8 cellular contexts compared by ENCODE assay signal in genomic region chr5:52788505-52788821, GRCh38. TPM values are rescaled to one million over a fixed set of nuclear protein-coding genes. Genes with fewer than 3 reads are reported as not detected.
DNase-seq lines count a peak whose midpoint lies in the region; FAIRE-seq and TF ChIP-seq lines count a peak whose summit lies in the region.

No MANE protein-coding gene starts in this region.

- peaks cover 42% of the 10 kb centered on the region for H3K4me1 Mint-ChIP-seq in activated naive CD4-positive, alpha-beta T cell treated with anti-CD3 and anti-CD28 coated beads, Interleukin-2, amount 50 U/mL, for 24 hours

- H3K27me3 ChIP-seq in bronchial epithelial cell (ENCODE audit: control insufficient read depth, insufficient read depth, low read length) (no peaks in the 10 kb centered on the region), mesendoderm (ENCODE audit: insufficient read depth, low read length, poor library complexity) (no peaks in the 10 kb centered on the region)

- no peaks in the 10 kb centered on the region for H3K9me3 Mint-ChIP-seq in activated naive CD4-positive, alpha-beta T cell treated with anti-CD3 and anti-CD28 coated beads, Interleukin-2, amount 50 U/mL, for 24 hours

- H2BK15ac ChIP-seq in mesendoderm (replicated peaks; ENCODE audit: low read depth), result no peak overlapping the region

- no peak for DNase-seq in activated naive CD4-positive, alpha-beta T cell (lab: John Stamatoyannopoulos, UW)
- DNase-seq in bronchial epithelial cell (ENCODE audit: low read depth), result no peak
- DNase-seq in mesendoderm, result no peak
- no peak for DNase-seq in effector CD4-positive, alpha-beta T cell
- no peak for DNase-seq in stimulated activated CD4-positive, alpha-beta T cell treated with anti-CD3 and anti-CD28 coated beads, Interleukin-1b, Interleukin-23, amount 100 ng/mL, for 48 hours
- DNase-seq in stimulated activated CD4-positive, alpha-beta T cell treated with anti-CD3 and anti-CD28 coated beads, Interleukin-2, amount 100 ng/mL, for 48 hours, result no peak

- TF ChIP-seq CTCF in bronchial epithelial cell (IDR thresholded peaks at IDR 0.05; ENCODE audit: insufficient read depth, low read length, severe bottlenecking), result no peak

- H3K36me3 ChIP-seq in bronchial epithelial cell (ENCODE audit: control insufficient read depth, insufficient read depth, low read length) (no peaks in the 10 kb centered on the region), mesendoderm (ENCODE audit: control insufficient read depth, insufficient read depth, low read length) (no peaks in the 10 kb centered on the region), urinary bladder (ENCODE audit: insufficient read depth) (peaks cover 1% of the 10 kb centered on the region)

- FAIRE-seq in bronchial epithelial cell (lab: Jason Lieb, UNC), result no peak

- no peak overlapping the region for H3K18ac ChIP-seq in mesendoderm (ENCODE audit: low read length)

- no peak overlapping the region for H2BK5ac ChIP-seq in mesendoderm (ENCODE audit: low read length)

- no peak overlapping the region for H2BK120ac ChIP-seq in mesendoderm (ENCODE audit: low read depth, low read length)

- peak overlapping the region; percentile 86 for H3K56ac ChIP-seq in mesendoderm (ENCODE audit: low read length)

- no peaks in the 10 kb centered on the region for H3K79me1 ChIP-seq in mesendoderm (ENCODE audit: low read length)

- peaks cover 3% of the 10 kb centered on the region for H3K36me3 Mint-ChIP-seq in activated naive CD4-positive, alpha-beta T cell treated with anti-CD3 and anti-CD28 coated beads, Interleukin-2, amount 50 U/mL, for 24 hours

- H3K79me2 ChIP-seq in mesendoderm (ENCODE audit: control insufficient read depth, insufficient read depth, low read length), result no peaks in the 10 kb centered on the region

- no peak overlapping the region for H4K5ac ChIP-seq in mesendoderm (ENCODE audit: low read length)

- peak overlapping the region; percentile 15 for H3K27ac ChIP-seq in mesendoderm (ENCODE audit: low read depth, low read length)
- peak overlapping the region; percentile 86 for H3K27ac ChIP-seq in urinary bladder (ENCODE audit: low read depth)

- H3K4me3 ChIP-seq in bronchial epithelial cell (ENCODE audit: low read depth, low read length) (peak overlapping the region; percentile 43), mesendoderm (ENCODE audit: low read length) (peak overlapping the region; percentile 75), urinary bladder (ENCODE audit: low read depth, low read length) (peak overlapping the region; percentile 63)

- no CpG with 5 or more reads among the region's 7 CpGs for WGBS in mesendoderm (ENCODE audit: extremely low coverage, insufficient coverage, low lambda C conversion rate)
- 6% methylated on average over 7 of the region's 7 CpGs for WGBS in urinary bladder

- H4K8ac ChIP-seq in mesendoderm (ENCODE audit: low read depth, low read length), result no peak overlapping the region

- H3K4me1 ChIP-seq in mesendoderm (ENCODE audit: control insufficient read depth, low read depth, low read length), result peaks cover 1% of the 10 kb centered on the region
- H3K4me1 ChIP-seq in urinary bladder (ENCODE audit: insufficient read depth), result peaks cover 1% of the 10 kb centered on the region

- no peaks in the 10 kb centered on the region for H3K27me3 Mint-ChIP-seq in activated naive CD4-positive, alpha-beta T cell treated with anti-CD3 and anti-CD28 coated beads, Interleukin-2, amount 50 U/mL, for 24 hours

- H3K4me3 Mint-ChIP-seq in activated naive CD4-positive, alpha-beta T cell treated with anti-CD3 and anti-CD28 coated beads, Interleukin-2, amount 50 U/mL, for 24 hours, result peak overlapping the region; percentile 94

- H3K9ac ChIP-seq in mesendoderm (ENCODE audit: low read length), result peak overlapping the region; percentile 69

- no peak overlapping the region for H2AK5ac ChIP-seq in mesendoderm (ENCODE audit: low read length)

- peak overlapping the region; percentile 80 for H3K4me2 ChIP-seq in mesendoderm (ENCODE audit: low read length)

- no peak overlapping the region for H3K27ac Mint-ChIP-seq in activated naive CD4-positive, alpha-beta T cell treated with anti-CD3 and anti-CD28 coated beads, Interleukin-2, amount 50 U/mL, for 24 hours

- H3K4ac ChIP-seq in mesendoderm (ENCODE audit: low read depth, low read length), result no peak overlapping the region

- H3K23ac ChIP-seq in mesendoderm (ENCODE audit: low read length), result peak overlapping the region; percentile 30

RNA-seq across cellular contexts. Expression of gene ITGA1, which starts 0.7 kb away (rescaled TPM):
- total RNA-seq in bronchial epithelial cell, result 2.0 and 3.7 TPM in 2 replicates
- polyA plus RNA-seq in mesendoderm (2013, experiment 1 of 2), result 3.5 TPM
- polyA plus RNA-seq in mesendoderm (2013, experiment 2 of 2), result 4.2 TPM
- total RNA-seq in urinary bladder, result 303 TPM
- 53.9 TPM for polyA plus RNA-seq in urinary bladder

RNA-seq across cellular contexts. Expression of gene PELO, which starts 0.7 kb away (rescaled TPM):
- total RNA-seq in bronchial epithelial cell (21.3 and 26.2 TPM in 2 replicates), urinary bladder (58.7 TPM)
- 13.0 TPM for polyA plus RNA-seq in mesendoderm (2013, experiment 1 of 2)
- 13.1 TPM for polyA plus RNA-seq in mesendoderm (2013, experiment 2 of 2)
- polyA plus RNA-seq in urinary bladder, result 38.0 TPM

Comparison
In these comparisons a context has a peak if more than half of its experiments do, and no peak if none do; other contexts are left out.
1. RNA of gene ITGA1, which starts 0.7 kb away (total RNA-seq): 303 TPM in urinary bladder (single experiment); 2.0 to 3.7 TPM in bronchial epithelial cell; every median in the first group is over 10 times any median in the second.
2. Peak in every context shown above with its lines, with median percentiles within 50 percentile points of each other: H3K4me3 ChIP-seq.